In genomic region chr17:76145231-76146052, GRCh38 we compare ENCODE assay signal across 9 cellular contexts. TPM values are rescaled to one million over a fixed set of nuclear protein-coding genes. Genes with fewer than 3 reads are reported as not detected.
DNase-seq lines count a peak whose midpoint lies in the region; ATAC-seq and TF ChIP-seq lines count a peak whose summit lies in the region.
"Had no signal": no experiment of that assay in that cellular context is flagged by ENCODE, and none has a peak within 500 bp of the region (broad histone marks: within the 10 kb centered on the region; RNA-seq: fewer than 3 reads in every experiment).

No MANE protein-coding gene starts in this region.

- H3K36me3 ChIP-seq in mucosa of descending colon (ENCODE audit: low read depth): no peaks in the 10 kb centered on the region
- no peaks in the 10 kb centered on the region for H3K36me3 ChIP-seq in osteoblast (ENCODE audit: insufficient read depth, low read length)

- H3K4me3 ChIP-seq in mucosa of descending colon (no peak overlapping the region), osteoblast (ENCODE audit: insufficient read depth, low read length) (no peak overlapping the region)

- H3K27ac ChIP-seq in osteoblast (ENCODE audit: low read depth, low read length): no peak overlapping the region

- H3K9me3 Mint-ChIP-seq in activated CD8-positive, alpha-beta T cell treated with anti-CD3 and anti-CD28 coated beads, Interleukin-2, amount 10 ng/mL, durations not matched to agents 7 days and 5 days (ENCODE audit: insufficient read depth): no peaks in the 10 kb centered on the region

- intact Hi-C loops in mucosa of descending colon (cut with DNase I, micrococcal nuclease): no loop called here

- no peaks in the 10 kb centered on the region for H4K20me1 ChIP-seq in osteoblast (ENCODE audit: insufficient read depth, low read length)

- H3K9me3 ChIP-seq in mucosa of descending colon (no peaks in the 10 kb centered on the region), osteoblast (ENCODE audit: low read depth, low read length) (no peaks in the 10 kb centered on the region)

- H3K4me2 ChIP-seq in osteoblast (ENCODE audit: insufficient read depth, low read length): no peak overlapping the region

- H3K27ac Mint-ChIP-seq in activated CD8-positive, alpha-beta T cell treated with anti-CD3 and anti-CD28 coated beads, Interleukin-2, amount 10 ng/mL, durations not matched to agents 7 days and 5 days: peak overlapping the region; percentile 97

- DNase-seq in CD1c-positive myeloid dendritic cell (ENCODE audit: extremely low spot score): peak; percentile 31
- DNase-seq in NCI-H146 treated with DMSO at 0.1 percent for 48 hours (lab: John Stamatoyannopoulos, UW; ENCODE audit: unreplicated experiment): peak; percentile 71
- DNase-seq in activated CD8-positive, alpha-beta T cell treated with anti-CD3 and anti-CD28 coated beads, Interleukin-2, amount 10 ng/mL, durations not matched to agents 7 days and 5 days: peak; percentile 75
- peak in 1 of 3 donors; percentile 30 for DNase-seq in mucosa of descending colon
- no peak for DNase-seq in osteoblast (ENCODE audit: insufficient read length, low spot score, missing footprints)

- H3K36me3 Mint-ChIP-seq in activated CD8-positive, alpha-beta T cell treated with anti-CD3 and anti-CD28 coated beads, Interleukin-2, amount 10 ng/mL, durations not matched to agents 7 days and 5 days (ENCODE audit: low read depth): peaks cover 69% of the 10 kb centered on the region

- TF ChIP-seq CTCF in mucosa of descending colon (IDR thresholded peaks at IDR 0.05): no peak
- TF ChIP-seq CTCF in osteoblast (IDR thresholded peaks at IDR 0.05; ENCODE audit: extremely low read depth, low read depth, low read length): no peak

- no peaks in the 10 kb centered on the region for H3K79me2 ChIP-seq in osteoblast (ENCODE audit: insufficient read depth, low read length)

- ATAC-seq in activated CD8-positive, alpha-beta T cell treated with anti-CD3 and anti-CD28 coated beads, Interleukin-2, amount 10 ng/mL, durations not matched to agents 7 days and 5 days: peak; percentile 32
- ATAC-seq in mucosa of descending colon: peak; percentile 39
- no peak for ATAC-seq in GM19397 (IDR thresholded peaks at IDR 0.05; ENCODE audit: unreplicated experiment)
- ATAC-seq in HG02973 (IDR thresholded peaks at IDR 0.05; ENCODE audit: unreplicated experiment): no peak
- ATAC-seq in HG02588 (IDR thresholded peaks at IDR 0.05; ENCODE audit: unreplicated experiment): no peak

- CTCF ChIA-PET in activated CD8-positive, alpha-beta T cell treated with anti-CD3 and anti-CD28 coated beads, Interleukin-2, amount 10 ng/mL, durations not matched to agents 7 days and 5 days (lab: Charles Lee): interaction anchor here (0.7 to 8.2 kb wide), 11 partner anchors 10 to 153 kb away, joined by 3 to 106 read pairs (median 5); no protein-coding TSS in a partner anchor

- peaks cover 81% of the 10 kb centered on the region for H3K4me1 Mint-ChIP-seq in activated CD8-positive, alpha-beta T cell treated with anti-CD3 and anti-CD28 coated beads, Interleukin-2, amount 10 ng/mL, durations not matched to agents 7 days and 5 days (ENCODE audit: low read depth)

- no peak overlapping the region for H2AFZ ChIP-seq in osteoblast (ENCODE audit: low read length)

- H3K27me3 ChIP-seq in osteoblast (ENCODE audit: insufficient read depth, low read length): peaks cover 23% of the 10 kb centered on the region

- no peaks in the 10 kb centered on the region for H3K27me3 Mint-ChIP-seq in activated CD8-positive, alpha-beta T cell treated with anti-CD3 and anti-CD28 coated beads, Interleukin-2, amount 10 ng/mL, durations not matched to agents 7 days and 5 days (ENCODE audit: low read depth)

- H3K4me1 ChIP-seq in mucosa of descending colon (ENCODE audit: low read depth) (peaks cover 8% of the 10 kb centered on the region), osteoblast (ENCODE audit: insufficient read depth, low read length) (peaks cover 5% of the 10 kb centered on the region)

- H3K4me3 Mint-ChIP-seq in activated CD8-positive, alpha-beta T cell treated with anti-CD3 and anti-CD28 coated beads, Interleukin-2, amount 10 ng/mL, durations not matched to agents 7 days and 5 days: peak overlapping the region; percentile 68

- POLR2A ChIA-PET in activated CD8-positive, alpha-beta T cell treated with anti-CD3 and anti-CD28 coated beads, Interleukin-2, amount 10 ng/mL, durations not matched to agents 7 days and 5 days (lab: Charles Lee): interaction anchor here (1.0 to 8.1 kb wide), 8 partner anchors 10 to 126 kb away, joined by 3 to 100 read pairs (median 12); partner anchors contain the start of gene UBALD2

RNA-seq across cellular contexts. Expression of gene FOXJ1, which starts 4.4 kb away (rescaled TPM):
- total RNA-seq in activated CD8-positive, alpha-beta T cell treated with anti-CD3 and anti-CD28 coated beads, Interleukin-2, amount 10 ng/mL, durations not matched to agents 7 days and 5 days: 1 to 10 TPM; 8.7 to 9.1 TPM
- total RNA-seq in mucosa of descending colon (1 to 10 TPM in 1 of 3 donors, under 1 TPM in 2; 0.16 to 2.2 (median 0.52) TPM), osteoblast (not detected in 2 replicates)
- total RNA-seq: Daoy had no signal

RNA-seq across cellular contexts. Expression of gene EXOC7, which starts 41.9 kb away (rescaled TPM):
- 100 to 1,000 TPM; 126 to 129 TPM for total RNA-seq in activated CD8-positive, alpha-beta T cell treated with anti-CD3 and anti-CD28 coated beads, Interleukin-2, amount 10 ng/mL, durations not matched to agents 7 days and 5 days
- total RNA-seq in mucosa of descending colon (100 to 1,000 TPM in 2 of 3 donors, 10 to 100 TPM in 1; 91.0 to 145 (median 142) TPM), osteoblast (102 TPM in 2 replicates)

Comparison
In these comparisons a context has a peak if more than half of its experiments do, and no peak if none do; other contexts are left out.
1. ATAC-seq: peak in activated CD8-positive, alpha-beta T cell treated with anti-CD3 and anti-CD28 coated beads, Interleukin-2, amount 10 ng/mL, durations not matched to agents 7 days and 5 days (single experiment) and mucosa of descending colon (single experiment); none in GM19397 (single experiment), HG02973 (single experiment) and HG02588 (single experiment).